11 cellular contexts compared by ENCODE assay signal in genomic region chr5:72141440-72142271, GRCh38. TPM values are rescaled to one million over a fixed set of nuclear protein-coding genes. Genes with fewer than 3 reads are reported as not detected.
DNase-seq lines count a peak whose midpoint lies in the region; FAIRE-seq and TF ChIP-seq lines count a peak whose summit lies in the region.
"Had no signal": no experiment of that assay in that cellular context is flagged by ENCODE, and none has a peak within 500 bp of the region (broad histone marks: within the 10 kb centered on the region; RNA-seq: fewer than 3 reads in every experiment).

No MANE protein-coding gene starts in this region.

- H3K36me3 Mint-ChIP-seq in astrocyte (ENCODE audit: low read depth, unreplicated experiment): peaks cover 37% of the 10 kb centered on the region
- H3K36me3 Mint-ChIP-seq in CD4-positive, alpha-beta memory T cell: no peaks in the 10 kb centered on the region

- intact Hi-C loops in left ventricle myocardium inferior (cut with micrococcal nuclease): no loop called here
- intact Hi-C loops in CD4-positive, alpha-beta memory T cell (cut with micrococcal nuclease): no loop called here

- H3K27ac ChIP-seq in GM23248 (peak overlapping the region; percentile 69), astrocyte (ENCODE audit: low read depth, low read length) (peak overlapping the region; percentile 87), left ventricle myocardium inferior (replicated peaks) (peak overlapping the region; percentile 72)
- no peak overlapping the region for H3K27ac ChIP-seq in CD4-positive, alpha-beta memory T cell (ENCODE audit: low read depth, low read length)

- H3K9me3 Mint-ChIP-seq in astrocyte (ENCODE audit: unreplicated experiment): no peaks in the 10 kb centered on the region
- H3K9me3 Mint-ChIP-seq in CD4-positive, alpha-beta memory T cell: no peaks in the 10 kb centered on the region

- H3F3A ChIP-seq in GM23248 (ENCODE audit: insufficient read depth): peaks cover 75% of the 10 kb centered on the region

- TF ChIP-seq CTCF in astrocyte (IDR thresholded peaks at IDR 0.05; ENCODE audit: insufficient read depth, low read depth, low read length) (no peak), left ventricle myocardium inferior (IDR thresholded peaks at IDR 0.05; ENCODE audit: borderline replicate concordance) (no peak), GM13976 (IDR thresholded peaks at IDR 0.05; ENCODE audit: borderline replicate concordance, control extremely low read depth, extremely low read depth, insufficient read depth, missing control alignments) (no peak)

- peak overlapping the region; percentile 9; the same call in 1 of the 2 replicates for H3K4me3 ChIP-seq in GM23248
- H3K4me3 ChIP-seq in astrocyte (ENCODE audit: insufficient read depth, low read depth, low read length): no peak overlapping the region
- H3K4me3 ChIP-seq in left ventricle myocardium inferior: no peak overlapping the region
- no peak overlapping the region for H3K4me3 ChIP-seq in skeletal muscle cell (ENCODE audit: low read depth, low read length)
- H3K4me3 ChIP-seq in CD4-positive, alpha-beta memory T cell (ENCODE audit: low read length in 2 of 2): no peak overlapping the region
- H3K4me3 ChIP-seq: skin epidermis had no signal

- H3K4me1 Mint-ChIP-seq in astrocyte (ENCODE audit: low read depth, unreplicated experiment): peaks cover 78% of the 10 kb centered on the region
- peaks cover 0 to 4% (median under 1%) of the 10 kb centered on the region in 4 donors for H3K4me1 Mint-ChIP-seq in CD4-positive, alpha-beta memory T cell

- WGBS in GM23248 (ENCODE audit: low coverage in 1 of 2, low lambda C conversion rate in 2 of 2, missing lambda C conversion rate in 2 of 2), 2 experiments: 12 to 15% methylated on average over 6 of the region's 6 CpGs

- H3K4me2 ChIP-seq in GM23248 (ENCODE audit: unreplicated experiment): peak overlapping the region; percentile 60
- H3K4me2 ChIP-seq in astrocyte (ENCODE audit: low read length): peak overlapping the region; percentile 58

- no peaks in the 10 kb centered on the region for H3K27me3 Mint-ChIP-seq in astrocyte (ENCODE audit: low read depth, unreplicated experiment)
- H3K27me3 Mint-ChIP-seq in CD4-positive, alpha-beta memory T cell: peaks cover 10 to 15% of the 10 kb centered on the region in 2 donors

- H3K4me1 ChIP-seq in GM23248 (ENCODE audit: insufficient read depth) (peaks cover 82% of the 10 kb centered on the region), astrocyte (ENCODE audit: insufficient read depth, low read length) (peaks cover 57% of the 10 kb centered on the region), left ventricle myocardium inferior (peaks cover 75% of the 10 kb centered on the region)
- H3K4me1 ChIP-seq in CD4-positive, alpha-beta memory T cell (ENCODE audit: insufficient read depth, low read length): no peaks in the 10 kb centered on the region

- POLR2A ChIA-PET in CD4-positive, alpha-beta memory T cell (lab: Charles Lee; ENCODE audit: partially characterized antibody): no interaction called here

- peak overlapping the region; percentile 20; the same call in 1 of the 2 replicates for H2AFZ ChIP-seq in GM23248
- H2AFZ ChIP-seq in astrocyte (ENCODE audit: low read depth, low read length): no peak overlapping the region

- H3K27me3 ChIP-seq in GM23248 (replicated peaks; ENCODE audit: insufficient read depth): no peaks in the 10 kb centered on the region
- no peaks in the 10 kb centered on the region for H3K27me3 ChIP-seq in astrocyte (ENCODE audit: insufficient read depth, low read length)
- H3K27me3 ChIP-seq in left ventricle myocardium inferior (ENCODE audit: low read depth): no peaks in the 10 kb centered on the region
- no peaks in the 10 kb centered on the region for H3K27me3 ChIP-seq in CD4-positive, alpha-beta memory T cell (ENCODE audit: insufficient read depth, low read length)

- H3K27ac Mint-ChIP-seq in astrocyte (ENCODE audit: unreplicated experiment): peak overlapping the region; percentile 85
- peak overlapping the region in 1 of 7 donors; percentile 24 for H3K27ac Mint-ChIP-seq in CD4-positive, alpha-beta memory T cell

- H3K79me2 ChIP-seq in GM23248 (ENCODE audit: insufficient read depth) (peaks cover 76% of the 10 kb centered on the region), astrocyte (ENCODE audit: insufficient read depth, low read length) (peaks cover 83% of the 10 kb centered on the region)

- H3K9ac ChIP-seq in GM23248: peak overlapping the region; percentile 53
- peak overlapping the region; percentile 71 for H3K9ac ChIP-seq in astrocyte (ENCODE audit: low read length)

- H3K9me3 ChIP-seq in GM23248 (ENCODE audit: low read depth) (no peaks in the 10 kb centered on the region), astrocyte (ENCODE audit: insufficient read depth, low read depth, low read length) (no peaks in the 10 kb centered on the region), left ventricle myocardium inferior (replicated peaks) (no peaks in the 10 kb centered on the region)
- H3K9me3 ChIP-seq in CD4-positive, alpha-beta memory T cell (ENCODE audit: control insufficient read depth in 1 of 2, low read length in 2 of 2): no peaks in the 10 kb centered on the region

- H4K20me1 ChIP-seq in GM23248 (ENCODE audit: insufficient read depth) (no peaks in the 10 kb centered on the region), astrocyte (ENCODE audit: insufficient read depth, low read length) (peaks cover 22% of the 10 kb centered on the region)

- peak overlapping the region; percentile 65 for H3K4me3 Mint-ChIP-seq in astrocyte (ENCODE audit: unreplicated experiment)
- no peak overlapping the region for H3K4me3 Mint-ChIP-seq in CD4-positive, alpha-beta memory T cell

- H3K36me3 ChIP-seq in GM23248 (ENCODE audit: low read depth): no peaks in the 10 kb centered on the region
- H3K36me3 ChIP-seq in astrocyte (ENCODE audit: insufficient read depth, low read length): peaks cover 14% of the 10 kb centered on the region
- H3K36me3 ChIP-seq in left ventricle myocardium inferior: no peaks in the 10 kb centered on the region
- no peaks in the 10 kb centered on the region for H3K36me3 ChIP-seq in CD4-positive, alpha-beta memory T cell (ENCODE audit: insufficient read depth, low read length)

- in situ Hi-C loops in GM23248 (cut with MboI): no loop called here
- in situ Hi-C loops in GM13976 (cut with MboI; ENCODE audit: low sequenced_read_pairs, unreplicated experiment): no loop called here

- peak; percentile 92 for FAIRE-seq in astrocyte (lab: Jason Lieb, UNC)

- no peaks in the 10 kb centered on the region for H3K9me2 ChIP-seq in GM23248 (ENCODE audit: insufficient read depth)

- DNase-seq in GM23248 (peak; percentile 91), astrocyte (ENCODE audit: low read depth) (peak; percentile 92), left ventricle myocardium inferior (no peak), skeletal muscle cell (ENCODE audit: low read depth) (peak; percentile 90), GM13976 (ENCODE audit: low spot score) (no peak), superior temporal gyrus (ENCODE audit: extremely low spot score) (no peak), NCI-H446 treated with DMSO at 0.1 percent for 48 hours (lab: John Stamatoyannopoulos, UW) (no peak)
- DNase-seq in CD4-positive, alpha-beta memory T cell: no peak
- DNase-seq: GDM1, NCI-H1417 had no signal

- CTCF ChIA-PET in CD4-positive, alpha-beta memory T cell (lab: Charles Lee; ENCODE audit: partially characterized antibody): interaction anchor here (1.0 kb wide), 1 partner anchor 166 kb away, joined by 3 read pairs; no protein-coding TSS in a partner anchor

RNA-seq across cellular contexts. Expression of gene MAP1B, which starts 34.4 kb away (rescaled TPM):
- 71.7 and 149 TPM in 2 replicates for total RNA-seq in GM23248 (2014; rRNA removed; shearing (Covaris generic))
- 261 and 267 TPM in 2 replicates for polyA plus RNA-seq in GM23248 (2016; fragmentation: Nextera tagmentation; extraction: Ambion mirVana)
- 386 and 476 TPM in 2 replicates for total RNA-seq in astrocyte
- 73.2 TPM for total RNA-seq in left ventricle myocardium inferior
- not detected for total RNA-seq in CD4-positive, alpha-beta memory T cell
- under 1 TPM; 0.13 to 0.25 TPM for polyA plus RNA-seq in CD4-positive, alpha-beta memory T cell

Comparison
In these comparisons a context has a peak if more than half of its experiments do, and no peak if none do; other contexts are left out.
1. DNase-seq: peak in GM23248 (single experiment), astrocyte (single experiment) and skeletal muscle cell (single experiment); none in left ventricle myocardium inferior (single experiment), GM13976 (single experiment), CD4-positive, alpha-beta memory T cell (0 of 5), superior temporal gyrus (single experiment) and NCI-H446 treated with DMSO at 0.1 percent for 48 hours (single experiment).
2. RNA of gene MAP1B, which starts 34.4 kb away (total RNA-seq): 386 to 476 TPM in astrocyte, 71.7 to 149 TPM in GM23248 and 73.2 TPM in left ventricle myocardium inferior (single experiment); not detected in CD4-positive, alpha-beta memory T cell; every median in the first group is over 10 times any median in the second.